In the genomic region with DNA sequence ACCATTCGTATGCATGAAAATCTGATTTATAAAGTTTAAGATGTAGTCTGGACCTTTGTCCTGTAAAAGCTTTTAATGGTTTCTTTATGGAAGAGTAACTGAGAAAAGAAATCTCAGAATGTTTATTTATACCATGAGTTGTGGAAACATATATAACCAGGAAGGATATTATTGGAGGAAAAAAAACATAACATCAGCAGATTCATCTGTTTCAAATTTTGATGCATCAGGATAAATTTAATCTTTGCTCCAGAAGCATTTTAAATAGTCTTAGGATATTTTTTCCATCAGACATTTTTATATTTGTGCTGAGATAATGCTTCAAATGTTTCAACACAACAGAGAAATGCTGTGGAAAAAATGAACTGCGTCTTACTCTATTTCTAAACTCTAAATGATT, we compare ENCODE assay signal across 36 cellular contexts. TPM values are rescaled to one million over a fixed set of nuclear protein-coding genes. Genes with fewer than 3 reads are reported as not detected.
"Had no signal": no experiment of that assay in that cellular context is flagged by ENCODE, and none has a peak within 500 bp of the region (broad histone marks: within the 10 kb centered on the region; RNA-seq: fewer than 3 reads in every experiment).

No MANE protein-coding gene starts in this region.

- H3K9me3 ChIP-seq: Peyer's patch had no signal

- H3K27ac ChIP-seq: cardiac muscle cell, Peyer's patch, RWPE1, VCaP had no signal

- H3K4me1 ChIP-seq: Peyer's patch had no signal

- H3K4me3 ChIP-seq: cardiac muscle cell, MG63, Peyer's patch had no signal

- H3K27me3 Mint-ChIP-seq: activated B cell treated with CpG ODN at 0.5 μM for 24 hours; activated CD4-positive, alpha-beta memory T cell treated with anti-CD3 and anti-CD28 coated beads for 36 hours had no signal

- H3K4me1 Mint-ChIP-seq: activated B cell treated with CpG ODN at 0.5 μM for 24 hours, T-cell, T-helper 17 cell had no signal

- H3K36me3 Mint-ChIP-seq: activated CD4-positive, alpha-beta memory T cell treated with anti-CD3 and anti-CD28 coated beads for 36 hours; T-cell had no signal

- ATAC-seq: activated naive CD4-positive, alpha-beta T cell treated with anti-CD3 and anti-CD28 coated beads, Interleukin-2, amount 50 U/mL, for 72 hours; activated T-cell treated with anti-CD3 and anti-CD28 coated beads, Interleukin-2, amount 50 U/mL, for 4 hours; PC-3; SK-N-SH treated with all-trans-retinoic acid at 6 μM for 48 hours; T-cell; T-helper 17 cell had no signal

- DNase-seq: activated B cell treated with CpG ODN at 0.5 μM for 24 hours; activated CD4-positive, alpha-beta memory T cell treated with anti-CD3 and anti-CD28 coated beads for 36 hours; activated CD4-positive, alpha-beta T cell treated with anti-CD3 and anti-CD28 coated beads for 4 hours; activated CD4-positive, alpha-beta T cell treated with anti-CD3 and anti-CD28 coated beads, Interleukin-2, amount 50 U/mL, for 1 hour; activated CD4-positive, CD25-positive, alpha-beta regulatory T cell treated with anti-CD3 and anti-CD28 coated beads, Interleukin-2, amount 50 U/mL, for 72 hours; activated CD8-positive, alpha-beta memory T cell treated with anti-CD3 and anti-CD28 coated beads, Interleukin-2, amount 50 U/mL, for 4 hours; activated gamma-delta T cell treated with Interleukin-2 at 50 U/mL for 16 hours; activated naive CD4-positive, alpha-beta T cell treated with anti-CD3 and anti-CD28 coated beads for 36 hours; activated T-cell treated with anti-CD3 and anti-CD28 coated beads for 4 hours; activated T-cell treated with anti-CD3 and anti-CD28 coated beads, Interleukin-2, amount 50 U/mL, for 4 hours; anterior cingulate cortex; Kasumi-1; KG1; MG63; NCI-H1048; NCI-H1105 treated with DMSO at 0.1 percent for 48 hours; NCI-H1436 treated with DMSO at 0.1 percent for 48 hours; NCI-H1694 treated with DMSO at 0.1 percent for 48 hours; NCI-H2029; NCI-H345; NCI-H524 treated with DMSO at 0.1 percent for 48 hours; NK-92 treated with Interleukin-12 subunit alpha and Interleukin-12 subunit beta, amount 100 ng/mL, for 24 hours; PC-3; Peyer's patch; SIG-M5; T-cell; T-helper 17 cell had no signal

- H3K9me3 Mint-ChIP-seq: activated B cell treated with CpG ODN at 0.5 μM for 24 hours; activated CD4-positive, alpha-beta memory T cell treated with anti-CD3 and anti-CD28 coated beads for 36 hours; activated naive CD4-positive, alpha-beta T cell treated with anti-CD3 and anti-CD28 coated beads for 36 hours; activated naive CD4-positive, alpha-beta T cell treated with anti-CD3 and anti-CD28 coated beads, Interleukin-2, amount 50 U/mL, for 72 hours; activated T-helper 1 cell treated with anti-CD3 and anti-CD28 coated beads, Interleukin-12 subunit alpha, Interleukin-12 subunit beta, Interleukin-2, Interleukin-4 antibody, amounts not matched to agents 30 ng/mL and 10 ng/mL and 1 ng/mL, durations not matched to agents 14 hours and 24 hours and 36 hours had no signal

- H3K36me3 ChIP-seq: cardiac muscle cell, MG63, Peyer's patch had no signal

- H3K27me3 ChIP-seq: cardiac muscle cell, MG63, Peyer's patch had no signal

- H3K4me3 Mint-ChIP-seq: activated B cell treated with CpG ODN at 0.5 μM for 24 hours; activated CD4-positive, alpha-beta memory T cell treated with anti-CD3 and anti-CD28 coated beads for 36 hours; activated naive CD4-positive, alpha-beta T cell treated with anti-CD3 and anti-CD28 coated beads for 36 hours; activated T-cell treated with anti-CD3 and anti-CD28 coated beads, Interleukin-2, amount 50 U/mL, for 4 hours; activated T-helper 1 cell treated with anti-CD3 and anti-CD28 coated beads, Interleukin-12 subunit alpha, Interleukin-12 subunit beta, Interleukin-2, Interleukin-4 antibody, amounts not matched to agents 30 ng/mL and 10 ng/mL and 1 ng/mL, durations not matched to agents 14 hours and 24 hours and 36 hours; T-cell; T-helper 17 cell had no signal

- H3K27ac Mint-ChIP-seq: activated B cell treated with CpG ODN at 0.5 μM for 24 hours; activated CD4-positive, alpha-beta memory T cell treated with anti-CD3 and anti-CD28 coated beads for 36 hours; activated naive CD4-positive, alpha-beta T cell treated with anti-CD3 and anti-CD28 coated beads for 36 hours; activated naive CD4-positive, alpha-beta T cell treated with anti-CD3 and anti-CD28 coated beads, Interleukin-2, amount 50 U/mL, for 72 hours; activated T-helper 1 cell treated with anti-CD3 and anti-CD28 coated beads, Interleukin-12 subunit alpha, Interleukin-12 subunit beta, Interleukin-2, Interleukin-4 antibody, amounts not matched to agents 30 ng/mL and 10 ng/mL and 1 ng/mL, durations not matched to agents 14 hours and 24 hours and 36 hours; T-cell; T-helper 17 cell had no signal

RNA-seq across cellular contexts. Expression of gene CSNK1A1L, which starts 31.2 kb away (rescaled TPM):
- total RNA-seq: activated B cell treated with CpG ODN at 0.5 μM for 24 hours; activated CD4-positive, alpha-beta memory T cell treated with anti-CD3 and anti-CD28 coated beads for 36 hours; activated naive CD4-positive, alpha-beta T cell treated with anti-CD3 and anti-CD28 coated beads for 36 hours; activated naive CD4-positive, alpha-beta T cell treated with anti-CD3 and anti-CD28 coated beads, Interleukin-2, amount 50 U/mL, for 72 hours; activated T-cell treated with anti-CD3 and anti-CD28 coated beads, Interleukin-2, amount 50 U/mL, for 4 hours; activated T-helper 1 cell treated with anti-CD3 and anti-CD28 coated beads, Interleukin-12 subunit alpha, Interleukin-12 subunit beta, Interleukin-2, Interleukin-4 antibody, amounts not matched to agents 30 ng/mL and 10 ng/mL and 1 ng/mL, durations not matched to agents 14 hours and 24 hours and 36 hours; cardiac muscle cell; NCI-H460; PC-3; Peyer's patch; Right ventricle myocardium inferior; SK-MEL-5; T-cell; T-helper 17 cell had no signal
- polyA plus RNA-seq: cardiac muscle cell had no signal
